Comparison of ENCODE assay signal across 8 cellular contexts in genomic region chr20:19692685-19693119, GRCh38.
DNase-seq lines count a peak whose midpoint lies in the region; ATAC-seq and TF ChIP-seq lines count a peak whose summit lies in the region.

No MANE protein-coding gene starts in this region.

- no peaks in the 10 kb centered on the region for H3K79me2 ChIP-seq in neural progenitor cell (ENCODE audit: low read depth)

- TF ChIP-seq CTCF in GM12875 (IDR thresholded peaks at IDR 0.05; ENCODE audit: borderline replicate concordance, insufficient read depth, low read depth, low read length) = peak; percentile 80
- TF ChIP-seq CTCF in fibroblast of pulmonary artery (IDR thresholded peaks at IDR 0.05; ENCODE audit: low read length, missing control alignments) = peak; percentile 89
- TF ChIP-seq CTCF in neural progenitor cell (IDR thresholded peaks at IDR 0.05) = peak; percentile 92
- TF ChIP-seq CTCF in testis (IDR thresholded peaks at IDR 0.05) = peak; percentile 75 to 98 (median 90)

- H3K27ac ChIP-seq in neural progenitor cell = no peak overlapping the region
- no peak overlapping the region for H3K27ac ChIP-seq in testis

- no peak overlapping the region for H2AFZ ChIP-seq in neural progenitor cell (replicated peaks)

- H3K9me3 ChIP-seq in neural progenitor cell (ENCODE audit: low read depth) (no peaks in the 10 kb centered on the region), testis (no peaks in the 10 kb centered on the region)

- no peak overlapping the region for H3K27ac Mint-ChIP-seq in neural progenitor cell

- ATAC-seq in GM18861 (IDR thresholded peaks at IDR 0.05; ENCODE audit: unreplicated experiment) = no peak

- no peak for TF ChIP-seq POLR2A in testis (IDR thresholded peaks at IDR 0.05)

- H3F3A ChIP-seq in neural progenitor cell (ENCODE audit: low read depth) = no peaks in the 10 kb centered on the region

- H3K4me3 Mint-ChIP-seq in neural progenitor cell = no peak overlapping the region

- intact Hi-C loops in testis (cut with DNase I; ENCODE audit: low total_unique reads) = loop anchor here (10.0 kb wide), 1 partner anchor 312 kb away; no protein-coding TSS in a partner anchor

- H3K4me2 ChIP-seq in neural progenitor cell = no peak overlapping the region

- H4K20me1 ChIP-seq in neural progenitor cell (ENCODE audit: low read depth) = no peaks in the 10 kb centered on the region

- H3K4me1 Mint-ChIP-seq in neural progenitor cell = no peaks in the 10 kb centered on the region

- H3K36me3 ChIP-seq in neural progenitor cell (no peaks in the 10 kb centered on the region), testis (ENCODE audit: low read depth, missing control alignments) (no peaks in the 10 kb centered on the region)

- H3K4me1 ChIP-seq in neural progenitor cell = no peaks in the 10 kb centered on the region
- no peaks in the 10 kb centered on the region for H3K4me1 ChIP-seq in testis

- 11% methylated on average over 15 of the region's 15 CpGs for WGBS in testis, 2 donors

- H3K36me3 Mint-ChIP-seq in neural progenitor cell = no peaks in the 10 kb centered on the region

- H3K4me3 ChIP-seq in GM12875 (ENCODE audit: low read depth, low read length) (no peak overlapping the region), fibroblast of pulmonary artery (replicated peaks; ENCODE audit: low read depth, low read length) (peak overlapping the region; percentile 10), neural progenitor cell (no peak overlapping the region), testis (peak overlapping the region in 1 of 2 donors; percentile 36)

- H3K27me3 Mint-ChIP-seq in neural progenitor cell (ENCODE audit: insufficient read depth, low read depth) = peaks cover 9% of the 10 kb centered on the region

- peak; percentile 45 for DNase-seq in A172 (ENCODE audit: low spot score)
- DNase-seq in NCI-H748 treated with DMSO at 0.1 percent for 48 hours (lab: John Stamatoyannopoulos, UW) = peak; percentile 71
- DNase-seq in activated T-cell treated with anti-CD3 and anti-CD28 coated beads for 48 hours (ENCODE audit: low read depth) = peak; percentile 38
- peak; percentile 54 for DNase-seq in fibroblast of pulmonary artery (ENCODE audit: low read depth)
- peak; percentile 61 for DNase-seq in neural progenitor cell (ENCODE audit: low spot score)
- peak; percentile 74 for DNase-seq in testis

- peaks cover 2% of the 10 kb centered on the region for H3K9me3 Mint-ChIP-seq in neural progenitor cell

- no peaks in the 10 kb centered on the region for H3K27me3 ChIP-seq in neural progenitor cell
- H3K27me3 ChIP-seq in testis = no peaks in the 10 kb centered on the region

- no peak overlapping the region for H3K9ac ChIP-seq in neural progenitor cell
